8 cellular contexts compared by ENCODE assay signal in the genomic region with DNA sequence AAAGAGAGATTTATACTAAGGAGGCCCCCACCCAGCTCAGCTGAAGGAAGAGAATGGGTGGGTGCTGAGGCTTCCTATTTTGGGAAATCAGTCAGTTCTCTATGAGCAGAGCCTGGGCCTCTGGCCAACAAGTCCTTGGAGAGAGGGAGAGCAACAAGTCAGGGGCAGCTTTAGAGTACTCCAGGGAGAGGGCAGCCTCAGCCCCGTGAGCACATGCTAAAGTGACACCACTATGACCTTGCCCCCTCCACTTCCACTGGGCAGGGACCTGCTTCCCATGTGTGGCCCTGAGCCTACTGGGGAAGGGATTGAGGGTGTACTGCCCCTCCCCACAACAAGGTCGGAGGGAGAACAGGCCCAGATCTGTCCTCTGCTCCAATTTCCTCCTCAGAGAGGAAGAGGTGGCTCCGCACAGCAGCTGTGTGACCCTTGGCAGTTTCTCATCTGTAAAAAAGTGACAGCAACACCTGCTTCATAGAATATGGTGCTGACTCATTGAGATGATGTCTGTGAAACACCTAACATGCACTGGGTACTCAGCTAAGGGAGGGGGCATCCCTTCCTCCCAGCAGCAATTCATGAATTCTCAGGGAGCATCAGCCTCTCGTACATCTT.
DNase-seq lines count a peak whose midpoint lies in the region; ATAC-seq lines count a peak whose summit lies in the region.

No MANE protein-coding gene starts in this region.

- peak; percentile 83 for DNase-seq in RPMI8226
- peak; percentile 94 for DNase-seq in myocyte (ENCODE audit: low read depth)
- no peak for DNase-seq in NK-92 treated with Interleukin-12 subunit alpha and Interleukin-12 subunit beta, amount 100 ng/mL, for 24 hours (lab: John Stamatoyannopoulos, UW)
- no peak for DNase-seq in effector CD4-positive, alpha-beta T cell
- DNase-seq in naive thymus-derived CD8-positive, alpha-beta T cell, result no peak
- DNase-seq in T-helper 17 cell, result no peak

- H3K9me3 ChIP-seq in T-helper 17 cell (ENCODE audit: control insufficient read depth, low read length, poor library complexity, severe bottlenecking), result no peaks in the 10 kb centered on the region

- H3K36me3 Mint-ChIP-seq in naive thymus-derived CD8-positive, alpha-beta T cell, result no peaks in the 10 kb centered on the region
- H3K36me3 Mint-ChIP-seq in T-helper 17 cell (ENCODE audit: low read depth), result no peaks in the 10 kb centered on the region

- H3K27me3 Mint-ChIP-seq in naive thymus-derived CD8-positive, alpha-beta T cell, result no peaks in the 10 kb centered on the region
- H3K27me3 Mint-ChIP-seq in T-helper 17 cell, result peaks cover 11% of the 10 kb centered on the region

- peak; percentile 71 for ATAC-seq in GM18861 (IDR thresholded peaks at IDR 0.05; ENCODE audit: unreplicated experiment)
- peak; percentile 78 for ATAC-seq in HG02870 (IDR thresholded peaks at IDR 0.05; ENCODE audit: unreplicated experiment)
- ATAC-seq in naive thymus-derived CD8-positive, alpha-beta T cell, result no peak
- ATAC-seq in T-helper 17 cell, result no peak

- POLR2A ChIA-PET in naive thymus-derived CD8-positive, alpha-beta T cell (lab: Charles Lee), result no interaction called here

- H3K4me1 Mint-ChIP-seq in naive thymus-derived CD8-positive, alpha-beta T cell, result peaks cover 2 to 19% (median 7%) of the 10 kb centered on the region in 4 donors
- peaks cover 17% of the 10 kb centered on the region for H3K4me1 Mint-ChIP-seq in T-helper 17 cell

- H3K9me3 Mint-ChIP-seq in naive thymus-derived CD8-positive, alpha-beta T cell, result no peaks in the 10 kb centered on the region

- no peak overlapping the region for H3K27ac Mint-ChIP-seq in naive thymus-derived CD8-positive, alpha-beta T cell
- H3K27ac Mint-ChIP-seq in T-helper 17 cell, result no peak overlapping the region

- H3K4me3 Mint-ChIP-seq in naive thymus-derived CD8-positive, alpha-beta T cell, result no peak overlapping the region
- no peak overlapping the region for H3K4me3 Mint-ChIP-seq in T-helper 17 cell

Comparison
In these comparisons a context has a peak if more than half of its experiments do, and no peak if none do; other contexts are left out.
1. ATAC-seq: peak in GM18861 (single experiment) and HG02870 (single experiment); none in naive thymus-derived CD8-positive, alpha-beta T cell (0 of 2) and T-helper 17 cell (single experiment).
2. DNase-seq: peak in RPMI8226 (single experiment) and myocyte (single experiment); none in NK-92 treated with Interleukin-12 subunit alpha and Interleukin-12 subunit beta, amount 100 ng/mL, for 24 hours (single experiment), effector CD4-positive, alpha-beta T cell (single experiment), naive thymus-derived CD8-positive, alpha-beta T cell (0 of 10) and T-helper 17 cell (0 of 3).